In the genomic region with DNA sequence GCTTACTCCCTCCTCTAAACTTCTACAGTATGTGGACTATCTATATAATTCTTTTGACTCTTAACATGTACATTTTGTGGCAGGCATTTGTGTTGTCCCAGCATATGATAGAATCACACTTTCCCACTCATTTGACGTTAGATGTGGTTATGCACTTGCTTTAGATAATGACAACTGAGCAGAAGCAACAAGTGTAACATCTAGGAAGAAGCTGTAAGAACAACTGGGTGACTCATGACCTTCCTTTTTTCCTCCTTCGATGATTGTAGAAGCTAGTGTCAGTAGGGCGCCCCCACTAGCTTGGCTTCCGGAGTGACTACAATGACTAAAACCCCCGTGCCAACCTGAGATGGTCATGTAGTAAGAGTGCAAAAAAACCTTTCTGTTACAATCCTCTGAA, we compare ENCODE assay signal across 11 cellular contexts.
A peak's percentile ranks its signal among the peaks of the same experiment; 100 is the strongest.
DNase-seq lines count a peak whose midpoint lies in the region; ATAC-seq, FAIRE-seq and TF ChIP-seq lines count a peak whose summit lies in the region.
"Had no signal": no experiment of that assay in that cellular context is flagged by ENCODE, and none has a peak within 500 bp of the region (broad histone marks: within the 10 kb centered on the region; RNA-seq: fewer than 3 reads in every experiment).

No MANE protein-coding gene starts in this region.

- H4K20me1 ChIP-seq in DND-41 (ENCODE audit: insufficient read depth, low read length): no peaks in the 10 kb centered on the region

- no peaks in the 10 kb centered on the region for H3K79me2 ChIP-seq in DND-41 (ENCODE audit: insufficient read depth, low read length)

- CTCF ChIA-PET in activated B cell treated with CpG ODN at 0.5 μM for 24 hours (lab: Charles Lee): interaction anchor here (1.7 kb wide), 1 partner anchor 161 kb away, joined by 10 read pairs; no protein-coding TSS in a partner anchor
- CTCF ChIA-PET in activated naive CD4-positive, alpha-beta T cell treated with anti-CD3 and anti-CD28 coated beads for 36 hours (lab: Charles Lee): interaction anchor here (0.6 to 2.3 kb wide), 12 partner anchors 9 to 442 kb away, joined by 3 to 24 read pairs (median 4); no protein-coding TSS in a partner anchor

- DNase-seq in DND-41 (peak; percentile 68), activated B cell treated with CpG ODN at 0.5 μM for 24 hours (no peak), inferior parietal cortex (ENCODE audit: extremely low spot score) (no peak), H54 (ENCODE audit: insufficient read length, low spot score) (no peak), foreskin keratinocyte (no peak)
- DNase-seq in activated naive CD4-positive, alpha-beta T cell treated with anti-CD3 and anti-CD28 coated beads for 36 hours: peak; percentile 93
- peak; percentile 52 to 54 for DNase-seq in stimulated activated CD4-positive, alpha-beta T cell treated with anti-CD3 and anti-CD28 coated beads, Interleukin-2, amount 100 ng/mL, for 48 hours
- no peak for DNase-seq in stimulated activated naive B cell treated with anti-CD40 and anti-IgM and Interleukin-4, amounts not matched to agents 10 μg/mL and 1 μg/mL and 100 μg/mL, for 72 hours
- DNase-seq: NCI-H1105, ovary had no signal

- H3K36me3 Mint-ChIP-seq in activated B cell treated with CpG ODN at 0.5 μM for 24 hours (ENCODE audit: low read depth): no peaks in the 10 kb centered on the region
- H3K36me3 Mint-ChIP-seq in activated naive CD4-positive, alpha-beta T cell treated with anti-CD3 and anti-CD28 coated beads for 36 hours (ENCODE audit: low read depth): no peaks in the 10 kb centered on the region
- H3K36me3 Mint-ChIP-seq in stimulated activated naive B cell treated with anti-CD40 and anti-IgM and Interleukin-4, amounts not matched to agents 10 μg/mL and 1 μg/mL and 100 μg/mL, for 72 hours: no peaks in the 10 kb centered on the region

- TF ChIP-seq POLR2A in H54 (IDR thresholded peaks at IDR 0.05; ENCODE audit: low read depth, low read length): no peak

- H3K4me1 Mint-ChIP-seq in activated B cell treated with CpG ODN at 0.5 μM for 24 hours: peaks cover 48% of the 10 kb centered on the region
- peaks cover 55% of the 10 kb centered on the region for H3K4me1 Mint-ChIP-seq in activated naive CD4-positive, alpha-beta T cell treated with anti-CD3 and anti-CD28 coated beads for 36 hours (ENCODE audit: low read depth)
- H3K4me1 Mint-ChIP-seq in stimulated activated naive B cell treated with anti-CD40 and anti-IgM and Interleukin-4, amounts not matched to agents 10 μg/mL and 1 μg/mL and 100 μg/mL, for 72 hours: peaks cover 17 to 25% of the 10 kb centered on the region in 2 donors

- H3K4me3 ChIP-seq in DND-41 (ENCODE audit: low read depth in 1 of 2, low read length in 2 of 2): no peak overlapping the region
- H3K4me3 ChIP-seq: coronary artery, ovary had no signal

- peak; percentile 94 for ATAC-seq in DND-41 (ENCODE audit: insufficient read depth, low read depth)
- peak; percentile 33 for ATAC-seq in activated B cell treated with CpG ODN at 0.5 μM for 24 hours (ENCODE audit: low read depth)
- no peak for ATAC-seq in stimulated activated naive B cell treated with anti-CD40 and anti-IgM and Interleukin-4, amounts not matched to agents 10 μg/mL and 1 μg/mL and 100 μg/mL, for 72 hours (replicated peaks)
- ATAC-seq in foreskin keratinocyte: no peak

- peak overlapping the region; percentile 10; the same call in 1 of the 2 replicates for H2AFZ ChIP-seq in DND-41 (ENCODE audit: low read depth, low read length)

- H3K9ac ChIP-seq in DND-41 (ENCODE audit: low read depth, low read length): no peak overlapping the region

- H3K9me3 ChIP-seq in DND-41 (ENCODE audit: insufficient read depth, low read length, severe bottlenecking): no peaks in the 10 kb centered on the region
- H3K9me3 ChIP-seq: ovary had no signal

- H3K27me3 Mint-ChIP-seq in activated B cell treated with CpG ODN at 0.5 μM for 24 hours: no peaks in the 10 kb centered on the region
- H3K27me3 Mint-ChIP-seq in activated naive CD4-positive, alpha-beta T cell treated with anti-CD3 and anti-CD28 coated beads for 36 hours (ENCODE audit: low read depth): no peaks in the 10 kb centered on the region
- no peaks in the 10 kb centered on the region for H3K27me3 Mint-ChIP-seq in stimulated activated naive B cell treated with anti-CD40 and anti-IgM and Interleukin-4, amounts not matched to agents 10 μg/mL and 1 μg/mL and 100 μg/mL, for 72 hours

- no peaks in the 10 kb centered on the region for H3K27me3 ChIP-seq in DND-41 (ENCODE audit: insufficient read depth, low read length, poor library complexity)
- H3K27me3 ChIP-seq in foreskin keratinocyte: no peaks in the 10 kb centered on the region
- H3K27me3 ChIP-seq: ovary had no signal

- POLR2A ChIA-PET in activated B cell treated with CpG ODN at 0.5 μM for 24 hours (lab: Charles Lee): interaction anchor here (1.4 to 1.5 kb wide), 2 partner anchors 16 to 74 kb away, joined by 6 read pairs; partner anchors contain the start of gene CEP85L

- FAIRE-seq in H54 (lab: Jason Lieb, UNC): no peak

- no peaks in the 10 kb centered on the region for H3K9me3 Mint-ChIP-seq in activated B cell treated with CpG ODN at 0.5 μM for 24 hours
- H3K9me3 Mint-ChIP-seq in activated naive CD4-positive, alpha-beta T cell treated with anti-CD3 and anti-CD28 coated beads for 36 hours: no peaks in the 10 kb centered on the region
- no peaks in the 10 kb centered on the region for H3K9me3 Mint-ChIP-seq in stimulated activated naive B cell treated with anti-CD40 and anti-IgM and Interleukin-4, amounts not matched to agents 10 μg/mL and 1 μg/mL and 100 μg/mL, for 72 hours

- no peak overlapping the region for H3K27ac Mint-ChIP-seq in activated B cell treated with CpG ODN at 0.5 μM for 24 hours
- H3K27ac Mint-ChIP-seq in activated naive CD4-positive, alpha-beta T cell treated with anti-CD3 and anti-CD28 coated beads for 36 hours: peak overlapping the region; percentile 91
- H3K27ac Mint-ChIP-seq in stimulated activated naive B cell treated with anti-CD40 and anti-IgM and Interleukin-4, amounts not matched to agents 10 μg/mL and 1 μg/mL and 100 μg/mL, for 72 hours: no peak overlapping the region

- no peak overlapping the region; the same call in 1 of the 2 replicates for H3K4me2 ChIP-seq in DND-41 (ENCODE audit: insufficient read depth, low read length)

- peak overlapping the region; percentile 44 for H3K27ac ChIP-seq in DND-41 (ENCODE audit: low read length)
- H3K27ac ChIP-seq in foreskin keratinocyte: no peak overlapping the region
- H3K27ac ChIP-seq: coronary artery, ovary had no signal

- peaks cover 16% of the 10 kb centered on the region for H3K4me1 ChIP-seq in DND-41 (ENCODE audit: insufficient read depth, low read length)
- H3K4me1 ChIP-seq in foreskin keratinocyte: no peaks in the 10 kb centered on the region

- H3K36me3 ChIP-seq in DND-41 (ENCODE audit: insufficient read depth, low read length): no peaks in the 10 kb centered on the region
- H3K36me3 ChIP-seq: ovary had no signal

- intact Hi-C loops in activated B cell treated with CpG ODN at 0.5 μM for 24 hours (cut with micrococcal nuclease): no loop called here
- intact Hi-C loops in activated naive CD4-positive, alpha-beta T cell treated with anti-CD3 and anti-CD28 coated beads for 36 hours (cut with micrococcal nuclease): loop anchor here (1.0 to 2.0 kb wide), 13 partner anchors 8 to 350 kb away; partner anchors contain the start of gene CEP85L

- TF ChIP-seq CTCF in DND-41 (IDR thresholded peaks at IDR 0.05; ENCODE audit: borderline replicate concordance, extremely low read depth, low read length, poor library complexity, severe bottlenecking) (peak; percentile 53), activated B cell treated with CpG ODN at 0.5 μM for 24 hours (IDR thresholded peaks at IDR 0.05) (no peak), foreskin keratinocyte (conservative IDR thresholded peaks at IDR 0.05) (no peak)

- no peak overlapping the region for H3K4me3 Mint-ChIP-seq in activated B cell treated with CpG ODN at 0.5 μM for 24 hours
- peak overlapping the region; percentile 26 for H3K4me3 Mint-ChIP-seq in activated naive CD4-positive, alpha-beta T cell treated with anti-CD3 and anti-CD28 coated beads for 36 hours
- H3K4me3 Mint-ChIP-seq in stimulated activated naive B cell treated with anti-CD40 and anti-IgM and Interleukin-4, amounts not matched to agents 10 μg/mL and 1 μg/mL and 100 μg/mL, for 72 hours: no peak overlapping the region

Comparison
In these comparisons a context has a peak if more than half of its experiments do, and no peak if none do; other contexts are left out.
1. ATAC-seq: peak in DND-41 (single experiment) and activated B cell treated with CpG ODN at 0.5 μM for 24 hours (single experiment); none in stimulated activated naive B cell treated with anti-CD40 and anti-IgM and Interleukin-4, amounts not matched to agents 10 μg/mL and 1 μg/mL and 100 μg/mL, for 72 hours (0 of 2) and foreskin keratinocyte (single experiment).
2. DNase-seq: peak in DND-41 (single experiment), activated naive CD4-positive, alpha-beta T cell treated with anti-CD3 and anti-CD28 coated beads for 36 hours (single experiment) and stimulated activated CD4-positive, alpha-beta T cell treated with anti-CD3 and anti-CD28 coated beads, Interleukin-2, amount 100 ng/mL, for 48 hours (2 of 2); none in activated B cell treated with CpG ODN at 0.5 μM for 24 hours (single experiment), inferior parietal cortex (single experiment), H54 (single experiment), stimulated activated naive B cell treated with anti-CD40 and anti-IgM and Interleukin-4, amounts not matched to agents 10 μg/mL and 1 μg/mL and 100 μg/mL, for 72 hours (single experiment) and foreskin keratinocyte (0 of 2).